Comparison of ENCODE assay signal across 30 cellular contexts in genomic region chr7:46664458-46664857, GRCh38.
"Had no signal": no experiment of that assay in that cellular context is flagged by ENCODE, and none has a peak within 500 bp of the region (broad histone marks: within the 10 kb centered on the region; RNA-seq: fewer than 3 reads in every experiment).

No MANE protein-coding gene starts in this region.

- H3K4me3 ChIP-seq: ascending aorta, breast epithelium, cardiac muscle cell, colonic mucosa, esophagus muscularis mucosa, gastrocnemius medialis, heart left ventricle had no signal

- H3K27ac ChIP-seq: ascending aorta, breast epithelium, cardiac muscle cell, colonic mucosa, esophagus muscularis mucosa, foreskin keratinocyte, gastrocnemius medialis, heart left ventricle had no signal

- DNase-seq: activated CD4-positive, alpha-beta T cell treated with anti-CD3 and anti-CD28 coated beads for 36 hours; activated CD4-positive, alpha-beta T cell treated with anti-CD3 and anti-CD28 coated beads, Interleukin-2, amount 50 U/mL, for 1 hour; activated CD4-positive, alpha-beta T cell treated with anti-CD3 and anti-CD28 coated beads, Interleukin-2, amount 50 U/mL, for 48 hours; activated CD4-positive, CD25-positive, alpha-beta regulatory T cell; activated CD4-positive, CD25-positive, alpha-beta regulatory T cell treated with anti-CD3 and anti-CD28 coated beads, Interleukin-2, amount 50 U/mL, for 72 hours; activated CD8-positive, alpha-beta memory T cell treated with anti-CD3 and anti-CD28 coated beads, Interleukin-2, amount 10 ng/mL, durations not matched to agents 7 days and 5 days; activated CD8-positive, alpha-beta memory T cell treated with anti-CD3 and anti-CD28 coated beads, Interleukin-2, amount 50 U/mL, for 4 hours; activated CD8-positive, alpha-beta T cell treated with anti-CD3 and anti-CD28 coated beads for 36 hours; activated gamma-delta T cell; activated naive CD4-positive, alpha-beta T cell; activated naive CD4-positive, alpha-beta T cell treated with anti-CD3 and anti-CD28 coated beads, Interleukin-2, amount 10 ng/mL, durations not matched to agents 7 days and 5 days; activated naive CD8-positive, alpha-beta T cell treated with anti-CD3 and anti-CD28 coated beads, Interleukin-2, amount 10 ng/mL, durations not matched to agents 7 days and 5 days; activated T-cell treated with anti-CD3 and anti-CD28 coated beads, Interleukin-2, amount 50 U/mL, for 1 hour; activated T-cell treated with anti-CD3 and anti-CD28 coated beads, Interleukin-2, amount 50 U/mL, for 72 hours; central memory CD4-positive, alpha-beta T cell; cerebellar nuclear complex; colonic mucosa; effector CD4-positive, alpha-beta T cell; effector memory CD8-positive, alpha-beta T cell; erythroblast; foreskin keratinocyte; gastrocnemius medialis; glutamatergic neuron; heart left ventricle; T-helper 2 cell had no signal

- ATAC-seq: activated CD4-positive, alpha-beta T cell treated with anti-CD3 and anti-CD28 coated beads for 36 hours; activated CD8-positive, alpha-beta memory T cell treated with anti-CD3 and anti-CD28 coated beads, Interleukin-2, amount 10 ng/mL, durations not matched to agents 7 days and 5 days; activated CD8-positive, alpha-beta T cell treated with anti-CD3 and anti-CD28 coated beads for 36 hours; activated naive CD4-positive, alpha-beta T cell treated with anti-CD3 and anti-CD28 coated beads, Interleukin-2, amount 50 U/mL, for 72 hours; activated T-cell treated with anti-CD3 and anti-CD28 coated beads, Interleukin-2, amount 50 U/mL, for 72 hours; effector memory CD8-positive, alpha-beta T cell; foreskin keratinocyte; gastrocnemius medialis; heart left ventricle had no signal

- H3K27me3 ChIP-seq: ascending aorta, breast epithelium, cardiac muscle cell, colonic mucosa, esophagus muscularis mucosa, foreskin keratinocyte, gastrocnemius medialis, heart left ventricle had no signal
